In the genomic region with DNA sequence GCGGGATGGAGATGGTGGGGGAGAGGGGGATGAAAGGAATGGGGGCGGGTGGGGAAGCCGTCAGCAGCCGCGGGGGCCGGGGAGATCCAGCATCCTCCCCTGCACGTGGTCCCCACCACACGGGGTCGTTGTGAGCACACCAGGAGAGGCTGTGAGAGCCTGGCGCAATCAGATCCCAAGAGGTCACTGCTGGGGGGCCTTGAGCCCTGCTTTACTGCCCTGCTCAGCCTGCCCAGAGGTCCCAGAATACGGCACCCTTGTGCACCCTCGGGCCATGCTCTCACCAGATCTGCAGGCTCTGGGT, we compare ENCODE assay signal across 8 cellular contexts. TPM values are rescaled to one million over a fixed set of nuclear protein-coding genes. Genes with fewer than 3 reads are reported as not detected.
DNase-seq lines count a peak whose midpoint lies in the region; ATAC-seq and TF ChIP-seq lines count a peak whose summit lies in the region.

No MANE protein-coding gene starts in this region.

- no peaks in the 10 kb centered on the region for H3K9me3 ChIP-seq in neuronal stem cell (replicated peaks in 1 of 2; ENCODE audit: control insufficient read depth in 2 of 2, insufficient read depth in 1 of 2, low read depth in 1 of 2, low read length in 2 of 2)
- H3K9me3 ChIP-seq in MG63: no peaks in the 10 kb centered on the region

- H3K4me3 ChIP-seq in neuronal stem cell (ENCODE audit: low read length in 2 of 2) (no peak overlapping the region), MG63 (no peak overlapping the region)

- H2BK12ac ChIP-seq in neuronal stem cell (ENCODE audit: low read length): no peak overlapping the region

- H4K8ac ChIP-seq in neuronal stem cell (ENCODE audit: low read depth, low read length): no peak overlapping the region

- H2BK120ac ChIP-seq in neuronal stem cell (ENCODE audit: low read depth, low read length): no peak overlapping the region

- DNase-seq in NCI-H1092 treated with DMSO at 0.1 percent for 48 hours (lab: John Stamatoyannopoulos, UW) (peak; percentile 21), ecto neural progenitor cell (ENCODE audit: low spot score) (peak; percentile 76), neuronal stem cell (ENCODE audit: low spot score) (no peak), MG63 (no peak)

- no peak overlapping the region for H3K14ac ChIP-seq in neuronal stem cell (ENCODE audit: low read length)

- H2BK15ac ChIP-seq in neuronal stem cell (ENCODE audit: low read length): no peak overlapping the region

- H2AK5ac ChIP-seq in neuronal stem cell (ENCODE audit: low read depth, low read length): peak overlapping the region; percentile 20

- H2BK5ac ChIP-seq in neuronal stem cell (ENCODE audit: low read length): no peak overlapping the region

- ATAC-seq in HG02840 (IDR thresholded peaks at IDR 0.05; ENCODE audit: low FRiP score, unreplicated experiment) (no peak), HG03039 (IDR thresholded peaks at IDR 0.05; ENCODE audit: unreplicated experiment) (no peak), GM19328 (IDR thresholded peaks at IDR 0.05; ENCODE audit: unreplicated experiment) (no peak)

- H2AFZ ChIP-seq in neuronal stem cell (ENCODE audit: low read length): peak overlapping the region; percentile 5

- no peak overlapping the region for H3K27ac ChIP-seq in neuronal stem cell (replicated peaks; ENCODE audit: low read length)

- H3K4me2 ChIP-seq in neuronal stem cell (ENCODE audit: insufficient read depth, low read length, poor library complexity, severe bottlenecking): no peak overlapping the region

- peak overlapping the region; percentile 66 for H3K18ac ChIP-seq in neuronal stem cell (ENCODE audit: low read length)

- no peak overlapping the region for H3K23ac ChIP-seq in neuronal stem cell (ENCODE audit: low read depth, low read length, poor library complexity)

- peak; percentile 55 for TF ChIP-seq CTCF in GM12873 (IDR thresholded peaks at IDR 0.05; ENCODE audit: insufficient read depth, low read depth, low read length, missing control alignments)

- no CpG with 5 or more reads among the region's 12 CpGs for WGBS in neuronal stem cell (ENCODE audit: extremely low coverage in 2 of 2, insufficient read length in 2 of 2, insufficient replicate concordance in 1 of 2), 2 donors

- no peaks in the 10 kb centered on the region for H3K36me3 ChIP-seq in neuronal stem cell (replicated peaks in 1 of 2; ENCODE audit: control insufficient read depth in 2 of 2, insufficient read depth in 2 of 2, low read length in 2 of 2)
- no peaks in the 10 kb centered on the region for H3K36me3 ChIP-seq in MG63

- H3K79me1 ChIP-seq in neuronal stem cell (ENCODE audit: low read depth, low read length): peaks cover 3% of the 10 kb centered on the region

- no peak overlapping the region for H4K91ac ChIP-seq in neuronal stem cell (ENCODE audit: low read depth, low read length, poor library complexity)

- H3K4me1 ChIP-seq in neuronal stem cell (ENCODE audit: control insufficient read depth in 2 of 2, insufficient read depth in 1 of 2, low read depth in 1 of 2, low read length in 2 of 2): peaks cover 0 to 2% of the 10 kb centered on the region in 2 donors

- no peak overlapping the region for H3K9ac ChIP-seq in neuronal stem cell (ENCODE audit: low read depth, low read length, poor library complexity)

- H3K27me3 ChIP-seq in neuronal stem cell (ENCODE audit: control insufficient read depth in 3 of 3, insufficient read depth in 3 of 3, low read depth in 1 of 3, low read length in 3 of 3): peaks cover 0 to 37% (median 3%) of the 10 kb centered on the region in 3 experiments
- H3K27me3 ChIP-seq in MG63: no peaks in the 10 kb centered on the region

- H3K4ac ChIP-seq in neuronal stem cell (ENCODE audit: low read length): no peak overlapping the region

RNA-seq across cellular contexts. Expression of a gene that starts 7.4 kb away (rescaled TPM):
- 0.04 TPM for polyA plus RNA-seq in neuronal stem cell (2013, experiment 1 of 2)
- 0.04 TPM for polyA plus RNA-seq in neuronal stem cell (2013, experiment 2 of 2)
- not detected in 2 replicates for total RNA-seq in MG63 (2014; rRNA removed; shearing (Covaris generic); ENCODE audit: low replicate concordance)

RNA-seq across cellular contexts. Expression of a gene that starts 39.6 kb away (rescaled TPM):
- polyA plus RNA-seq in neuronal stem cell (2013, experiment 1 of 2): 23.3 TPM
- polyA plus RNA-seq in neuronal stem cell (2013, experiment 2 of 2): 23.0 TPM
- total RNA-seq in MG63 (2014; rRNA removed; shearing (Covaris generic); ENCODE audit: low replicate concordance): 33.2 and 38.9 TPM in 2 replicates

RNA-seq across cellular contexts. Expression of a gene that starts 40.0 kb away (rescaled TPM):
- polyA plus RNA-seq in neuronal stem cell (2013, experiment 1 of 2): 169 TPM
- 171 TPM for polyA plus RNA-seq in neuronal stem cell (2013, experiment 2 of 2)
- 46.4 and 71.1 TPM in 2 replicates for total RNA-seq in MG63 (2014; rRNA removed; shearing (Covaris generic); ENCODE audit: low replicate concordance)

Comparison
In these comparisons a context has a peak if more than half of its experiments do, and no peak if none do; other contexts are left out.
1. DNase-seq: peak in NCI-H1092 treated with DMSO at 0.1 percent for 48 hours (single experiment) and ecto neural progenitor cell (single experiment); none in neuronal stem cell (single experiment) and MG63 (single experiment).